Comparison of ENCODE assay signal across 10 cellular contexts in the genomic region with DNA sequence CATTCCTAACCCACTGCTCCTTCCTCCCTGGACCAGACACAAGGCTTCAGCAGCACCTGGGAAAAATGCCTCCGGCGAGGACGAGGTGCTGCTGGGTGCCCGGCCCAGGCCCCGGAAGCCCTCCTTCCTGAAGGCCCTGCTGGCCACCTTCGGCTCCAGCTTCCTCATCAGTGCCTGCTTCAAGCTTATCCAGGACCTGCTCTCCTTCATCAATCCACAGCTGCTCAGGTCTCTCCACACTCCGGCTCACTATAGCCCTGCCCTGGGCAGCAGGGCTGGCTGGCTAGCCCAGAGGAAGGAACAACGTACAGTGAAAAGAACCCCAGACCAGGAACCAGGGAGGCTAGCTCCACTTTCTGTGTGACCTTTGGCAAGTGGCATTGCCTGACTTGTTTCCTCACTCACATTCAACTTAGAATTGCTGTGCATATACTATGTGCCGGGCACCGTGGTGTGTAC. TPM values are rescaled to one million over a fixed set of nuclear protein-coding genes. Genes with fewer than 3 reads are reported as not detected.
DNase-seq lines count a peak whose midpoint lies in the region; ATAC-seq and TF ChIP-seq lines count a peak whose summit lies in the region.
"Had no signal": no experiment of that assay in that cellular context is flagged by ENCODE, and none has a peak within 500 bp of the region (broad histone marks: within the 10 kb centered on the region; RNA-seq: fewer than 3 reads in every experiment).

No MANE protein-coding gene starts in this region.

- H2AFZ ChIP-seq in Loucy (ENCODE audit: low read length) = 0 out of 2 replicates have a peak overlapping the region, but pooled peaks have one; percentile 54

- H3K27ac ChIP-seq in 22Rv1 = peak overlapping the region; percentile 46; the same call in 1 of the 2 replicates
- no peak overlapping the region for H3K27ac ChIP-seq in duodenal mucosa (ENCODE audit: low read depth, low read length)
- no peak overlapping the region for H3K27ac ChIP-seq in CD8-positive, alpha-beta T cell (ENCODE audit: low read depth, low read length)

- no peaks in the 10 kb centered on the region for H3K36me3 ChIP-seq in Loucy (ENCODE audit: insufficient read depth, low read length)
- H3K36me3 ChIP-seq in duodenal mucosa (ENCODE audit: control insufficient read depth in 1 of 2, insufficient read depth in 2 of 2, low read length in 2 of 2) = no peaks in the 10 kb centered on the region
- H3K36me3 ChIP-seq in CD8-positive, alpha-beta T cell (ENCODE audit: insufficient read depth, low read length) = no peaks in the 10 kb centered on the region

- H3K9ac ChIP-seq in Loucy (ENCODE audit: low read depth, low read length, poor library complexity, severe bottlenecking) = peak overlapping the region; percentile 31
- peak overlapping the region; percentile 13 to 29 for H3K9ac ChIP-seq in duodenal mucosa (ENCODE audit: low read depth in 1 of 2, low read length in 2 of 2)

- H3K4me3 ChIP-seq in Loucy (ENCODE audit: low read length, poor library complexity, severe bottlenecking) = no peak overlapping the region
- H3K4me3 ChIP-seq in duodenal mucosa (ENCODE audit: low read depth in 1 of 2, low read length in 2 of 2) = no peak overlapping the region
- H3K4me3 ChIP-seq in CD8-positive, alpha-beta T cell (ENCODE audit: low read depth, low read length) = no peak overlapping the region

- H3K27me3 ChIP-seq in Loucy (ENCODE audit: insufficient read depth, low read length, poor library complexity, severe bottlenecking) (no peaks in the 10 kb centered on the region), duodenal mucosa (ENCODE audit: control insufficient read depth in 1 of 2, insufficient read depth in 2 of 2, low read length in 2 of 2) (no peaks in the 10 kb centered on the region)
- H3K27me3 ChIP-seq in CD8-positive, alpha-beta T cell (ENCODE audit: insufficient read depth, low read length) = no peaks in the 10 kb centered on the region

- H3K79me2 ChIP-seq in Loucy (ENCODE audit: insufficient read depth, low read length) = no peaks in the 10 kb centered on the region

- H3K4me1 Mint-ChIP-seq in neural crest cell = peaks cover 12% of the 10 kb centered on the region
- peaks cover 3% of the 10 kb centered on the region for H3K4me1 Mint-ChIP-seq in CD8-positive, alpha-beta T cell (ENCODE audit: low read depth)

- DNase-seq in neural crest cell (ENCODE audit: low read depth, low spot score) = no peak
- no peak for DNase-seq in CD8-positive, alpha-beta T cell
- no peak for DNase-seq in activated CD4-positive, CD25-positive, alpha-beta regulatory T cell (lab: John Stamatoyannopoulos, UW)
- DNase-seq in NCI-H1048 (lab: John Stamatoyannopoulos, UW) = no peak
- DNase-seq: MV-4-11, retina had no signal

- H3K4me3 Mint-ChIP-seq in neural crest cell = no peak overlapping the region
- no peak overlapping the region for H3K4me3 Mint-ChIP-seq in CD8-positive, alpha-beta T cell

- H3K27ac Mint-ChIP-seq in neural crest cell (ENCODE audit: unreplicated experiment) = peak overlapping the region; percentile 67
- no peak overlapping the region for H3K27ac Mint-ChIP-seq in CD8-positive, alpha-beta T cell

- POLR2A ChIA-PET in CD8-positive, alpha-beta T cell (lab: Charles Lee) = no interaction called here

- no peak for ATAC-seq in CD8-positive, alpha-beta T cell
- no peak for ATAC-seq in GM21526 (IDR thresholded peaks at IDR 0.05; ENCODE audit: low FRiP score, unreplicated experiment)

- H4K20me1 ChIP-seq in Loucy (ENCODE audit: insufficient read depth, low read length, poor library complexity, severe bottlenecking) = no peaks in the 10 kb centered on the region

- no peaks in the 10 kb centered on the region for H3K9me3 Mint-ChIP-seq in neural crest cell
- no peaks in the 10 kb centered on the region for H3K9me3 Mint-ChIP-seq in CD8-positive, alpha-beta T cell

- intact Hi-C loops in CD8-positive, alpha-beta T cell (cut with DNase I, micrococcal nuclease) = no loop called here

- no peak for TF ChIP-seq CTCF in 22Rv1 (IDR thresholded peaks at IDR 0.05)
- no peak for TF ChIP-seq CTCF in Loucy (conservative IDR thresholded peaks at IDR 0.05; ENCODE audit: low read length)
- TF ChIP-seq CTCF in neural crest cell (conservative IDR thresholded peaks at IDR 0.05) = no peak
- TF ChIP-seq CTCF in CD8-positive, alpha-beta T cell (IDR thresholded peaks at IDR 0.05) = no peak

- no peaks in the 10 kb centered on the region for H3K9me2 ChIP-seq in Loucy (replicated peaks; ENCODE audit: low read depth, low read length)

- H3K36me3 Mint-ChIP-seq in neural crest cell (ENCODE audit: low read depth) = no peaks in the 10 kb centered on the region
- no peaks in the 10 kb centered on the region for H3K36me3 Mint-ChIP-seq in CD8-positive, alpha-beta T cell

- CTCF ChIA-PET in CD8-positive, alpha-beta T cell (lab: Charles Lee) = no interaction called here

- H3K9me3 ChIP-seq in Loucy (ENCODE audit: insufficient read depth, low read depth, low read length) = no peaks in the 10 kb centered on the region
- no peaks in the 10 kb centered on the region for H3K9me3 ChIP-seq in duodenal mucosa (ENCODE audit: control insufficient read depth in 1 of 2, low read length in 2 of 2)
- no peaks in the 10 kb centered on the region for H3K9me3 ChIP-seq in CD8-positive, alpha-beta T cell (ENCODE audit: low read length)

- no peaks in the 10 kb centered on the region for H3F3A ChIP-seq in Loucy (ENCODE audit: low read depth)

- no peaks in the 10 kb centered on the region for H3K27me3 Mint-ChIP-seq in neural crest cell (ENCODE audit: low read depth)
- H3K27me3 Mint-ChIP-seq in CD8-positive, alpha-beta T cell (ENCODE audit: low read depth) = peaks cover 2% of the 10 kb centered on the region

- H3K4me2 ChIP-seq in Loucy (ENCODE audit: low read depth, low read length, poor library complexity, severe bottlenecking) = peak overlapping the region; percentile 52

- H3K4me1 ChIP-seq in Loucy (ENCODE audit: insufficient read depth, low read length, poor library complexity, severe bottlenecking) (peaks cover 36% of the 10 kb centered on the region), duodenal mucosa (ENCODE audit: control insufficient read depth in 1 of 2, insufficient read depth in 2 of 2, low read length in 2 of 2) (peaks cover 49 to 57% of the 10 kb centered on the region in 2 donors)
- no peaks in the 10 kb centered on the region for H3K4me1 ChIP-seq in CD8-positive, alpha-beta T cell (ENCODE audit: insufficient read depth, low read length)

RNA-seq across cellular contexts. Expression of gene ABCC3, which starts 26.2 kb away (rescaled TPM):
- not detected in 2 replicates for total RNA-seq in neural crest cell
- not detected for total RNA-seq in CD8-positive, alpha-beta T cell

RNA-seq across cellular contexts. Expression of gene ANKRD40, which starts 46.8 kb away (rescaled TPM):
- 62.0 and 64.0 TPM in 2 replicates for total RNA-seq in neural crest cell
- 10 to 100 TPM; 23.1 to 24.7 TPM for total RNA-seq in CD8-positive, alpha-beta T cell

RNA-seq across cellular contexts. Expression of gene LUC7L3, which starts 58.5 kb away (rescaled TPM):
- 175 and 188 TPM in 2 replicates for total RNA-seq in neural crest cell
- total RNA-seq in CD8-positive, alpha-beta T cell = 10 to 100 TPM; 90.0 to 96.1 TPM
